Comparison of ENCODE assay signal across 10 cellular contexts in genomic region chr7:55113760-55114541, GRCh38.
"Had no signal": no experiment of that assay in that cellular context is flagged by ENCODE, and none has a peak within 500 bp of the region (broad histone marks: within the 10 kb centered on the region; RNA-seq: fewer than 3 reads in every experiment).

No MANE protein-coding gene starts in this region.

- H3K27ac ChIP-seq: dorsolateral prefrontal cortex, heart left ventricle, parathyroid adenoma, tibial artery had no signal

- H3K9ac ChIP-seq: parathyroid adenoma had no signal

- H3K4me3 ChIP-seq: dorsolateral prefrontal cortex, heart left ventricle, tibial artery had no signal

- DNase-seq: activated CD4-positive, alpha-beta T cell treated with anti-CD3 and anti-CD28 coated beads, Interleukin-2, amount 50 U/mL, for 4 hours; activated effector memory CD4-positive, alpha-beta T cell treated with anti-CD3 and anti-CD28 coated beads, Interleukin-2, amount 50 U/mL, for 16 hours; activated naive CD8-positive, alpha-beta T cell treated with anti-CD3 and anti-CD28 coated beads, Interleukin-2, amount 10 ng/mL, durations not matched to agents 7 days and 5 days; activated T-cell treated with anti-CD3 and anti-CD28 coated beads, Interleukin-2, amount 50 U/mL, for 4 hours; aorta; dorsolateral prefrontal cortex; foreskin melanocyte; heart left ventricle; tibial artery had no signal

- H2AFZ ChIP-seq: parathyroid adenoma had no signal

- H3K36me3 ChIP-seq: heart left ventricle, tibial artery had no signal

- H3K9me3 ChIP-seq: heart left ventricle, tibial artery had no signal

- H3K27me3 ChIP-seq: heart left ventricle, tibial artery had no signal

- H3K4me1 ChIP-seq: parathyroid adenoma had no signal

- ATAC-seq: activated T-cell treated with anti-CD3 and anti-CD28 coated beads, Interleukin-2, amount 50 U/mL, for 4 hours; heart left ventricle had no signal
